8 cellular contexts compared by ENCODE assay signal in the genomic region with DNA sequence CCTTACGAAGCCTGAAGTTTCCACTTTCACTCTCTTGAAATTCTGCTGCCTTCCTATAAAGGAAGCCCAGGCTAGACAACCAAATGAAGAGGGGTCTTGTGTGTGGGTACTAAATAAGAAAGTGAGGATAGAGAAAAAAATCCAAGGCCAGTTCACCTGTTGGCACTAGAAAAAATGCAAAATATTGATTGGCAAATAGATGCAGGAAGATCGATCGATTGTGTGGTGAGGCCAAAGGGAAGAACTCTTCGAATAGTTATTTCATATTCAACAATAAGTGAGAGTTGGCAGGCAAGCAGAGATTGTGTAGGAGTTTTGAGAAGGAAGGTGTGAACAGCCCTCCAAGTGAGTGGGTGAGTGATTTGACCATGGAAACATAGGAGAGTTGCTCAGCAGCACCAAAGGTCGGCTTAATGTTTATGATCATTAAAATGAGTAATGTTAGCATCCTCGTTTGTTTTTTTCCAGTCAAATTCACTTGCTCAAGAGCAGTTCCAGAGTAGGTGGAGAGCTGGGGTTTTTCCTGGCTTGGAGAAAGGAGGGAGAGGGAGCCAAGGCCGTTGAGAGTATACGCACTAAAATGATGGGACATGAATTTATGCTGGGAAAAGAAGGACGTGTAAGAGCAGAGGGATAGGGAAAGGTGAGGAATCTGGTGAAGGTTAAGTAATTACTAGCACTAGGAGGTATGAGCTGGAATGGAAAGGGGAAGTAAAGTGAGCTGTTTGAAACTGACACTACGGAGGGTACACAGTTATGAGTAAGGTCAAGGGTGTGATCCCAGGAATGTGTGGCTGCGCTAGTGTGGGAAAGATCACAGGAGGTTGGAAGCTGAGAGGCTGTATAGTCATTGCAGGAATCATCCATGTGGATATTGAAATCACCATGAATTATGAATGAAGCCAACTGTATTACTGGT. TPM values are rescaled to one million over a fixed set of nuclear protein-coding genes. Genes with fewer than 3 reads are reported as not detected.
DNase-seq lines count a peak whose midpoint lies in the region; ATAC-seq, FAIRE-seq and TF ChIP-seq lines count a peak whose summit lies in the region.

No MANE protein-coding gene starts in this region.

- H3K4me1 ChIP-seq in thoracic aorta (ENCODE audit: control insufficient read depth in 1 of 2, low read depth in 2 of 2): peaks cover 8 to 28% of the 10 kb centered on the region in 2 donors

- no peaks in the 10 kb centered on the region for H3K27me3 ChIP-seq in thoracic aorta (replicated peaks; ENCODE audit: insufficient read depth)

- CTCF ChIA-PET in activated CD4-positive, alpha-beta T cell treated with anti-CD3 and anti-CD28 coated beads, Interleukin-2, amount 10 ng/mL, durations not matched to agents 7 days and 5 days (lab: Charles Lee): interaction anchor here (1.1 kb wide), 1 partner anchor 10 kb away, joined by 3 read pairs; no protein-coding TSS in a partner anchor

- no peak overlapping the region for H3K27ac ChIP-seq in thoracic aorta

- ATAC-seq in thoracic aorta (ENCODE audit: insufficient number of reproducible peaks, low FRiP score, low read depth): no peak
- no peak for ATAC-seq in HG03139 (IDR thresholded peaks at IDR 0.05; ENCODE audit: unreplicated experiment)

- peaks cover 4% of the 10 kb centered on the region for H3K27me3 Mint-ChIP-seq in activated CD4-positive, alpha-beta T cell treated with anti-CD3 and anti-CD28 coated beads, Interleukin-2, amount 10 ng/mL, durations not matched to agents 7 days and 5 days

- no peaks in the 10 kb centered on the region for H3K9me3 Mint-ChIP-seq in activated CD4-positive, alpha-beta T cell treated with anti-CD3 and anti-CD28 coated beads, Interleukin-2, amount 10 ng/mL, durations not matched to agents 7 days and 5 days

- H3K4me3 ChIP-seq in WI38 (ENCODE audit: low read depth, low read length) (peak overlapping the region; percentile 96), thoracic aorta (peak overlapping the region; percentile 80)

- H3K4me3 Mint-ChIP-seq in activated CD4-positive, alpha-beta T cell treated with anti-CD3 and anti-CD28 coated beads, Interleukin-2, amount 10 ng/mL, durations not matched to agents 7 days and 5 days: peak overlapping the region; percentile 96

- DNase-seq in activated CD4-positive, alpha-beta T cell treated with anti-CD3 and anti-CD28 coated beads, Interleukin-2, amount 10 ng/mL, durations not matched to agents 7 days and 5 days: no peak
- DNase-seq in activated CD4-positive, alpha-beta T cell treated with anti-CD3 and anti-CD28 coated beads, Interleukin-2, amount 50 U/mL, for 48 hours: no peak
- DNase-seq in thoracic aorta (ENCODE audit: low spot score) (no peak), AG20443 (ENCODE audit: low spot score) (no peak)
- no peak for DNase-seq in activated CD8-positive, alpha-beta memory T cell treated with anti-CD3 and anti-CD28 coated beads, Interleukin-2, amount 50 U/mL, for 4 hours

- H3K27ac Mint-ChIP-seq in activated CD4-positive, alpha-beta T cell treated with anti-CD3 and anti-CD28 coated beads, Interleukin-2, amount 10 ng/mL, durations not matched to agents 7 days and 5 days: peak overlapping the region; percentile 97

- peaks cover 42% of the 10 kb centered on the region for H3K4me1 Mint-ChIP-seq in activated CD4-positive, alpha-beta T cell treated with anti-CD3 and anti-CD28 coated beads, Interleukin-2, amount 10 ng/mL, durations not matched to agents 7 days and 5 days

- peaks cover 2% of the 10 kb centered on the region for H3K36me3 Mint-ChIP-seq in activated CD4-positive, alpha-beta T cell treated with anti-CD3 and anti-CD28 coated beads, Interleukin-2, amount 10 ng/mL, durations not matched to agents 7 days and 5 days (ENCODE audit: low read depth)

- H3K36me3 ChIP-seq in thoracic aorta: no peaks in the 10 kb centered on the region

- TF ChIP-seq CTCF in WI38 (IDR thresholded peaks at IDR 0.05; ENCODE audit: low read depth, low read length) (no peak), thoracic aorta (IDR thresholded peaks at IDR 0.05) (no peak)

- POLR2A ChIA-PET in activated CD4-positive, alpha-beta T cell treated with anti-CD3 and anti-CD28 coated beads, Interleukin-2, amount 10 ng/mL, durations not matched to agents 7 days and 5 days (lab: Charles Lee): no interaction called here

- peak; percentile 62 for FAIRE-seq in islet of Langerhans (lab: Jason Lieb, UNC)

- no peaks in the 10 kb centered on the region for H3K9me3 ChIP-seq in thoracic aorta

RNA-seq across cellular contexts. Expression of a gene that starts 1.1 kb away (rescaled TPM):
- total RNA-seq in activated CD4-positive, alpha-beta T cell treated with anti-CD3 and anti-CD28 coated beads, Interleukin-2, amount 10 ng/mL, durations not matched to agents 7 days and 5 days: 10 to 100 TPM; 26.6 to 32.1 TPM
- 10 to 100 TPM; 30.1 to 47.8 TPM for total RNA-seq in thoracic aorta
